Comparison of ENCODE assay signal across 23 cellular contexts in genomic region chr7:151676759-151677158, GRCh38.
DNase-seq lines count a peak whose midpoint lies in the region; ATAC-seq and TF ChIP-seq lines count a peak whose summit lies in the region.
"Had no signal": no experiment of that assay in that cellular context is flagged by ENCODE, and none has a peak within 500 bp of the region (broad histone marks: within the 10 kb centered on the region; RNA-seq: fewer than 3 reads in every experiment).

No MANE protein-coding gene starts in this region.

- no peaks in the 10 kb centered on the region for H3K9me3 ChIP-seq in left ventricle myocardium inferior (replicated peaks)
- H3K9me3 ChIP-seq: mucosa of descending colon, thoracic aorta had no signal

- H3K27ac Mint-ChIP-seq in nephron progenitor cell: peak overlapping the region; percentile 16
- H3K27ac Mint-ChIP-seq: activated CD8-positive, alpha-beta T cell treated with anti-CD3 and anti-CD28 coated beads, Interleukin-2, amount 10 ng/mL, durations not matched to agents 7 days and 5 days; activated naive CD4-positive, alpha-beta T cell treated with anti-CD3 and anti-CD28 coated beads, Interleukin-2, amount 50 U/mL, for 72 hours; natural killer cell had no signal

- no peak for ATAC-seq in HG02884 (IDR thresholded peaks at IDR 0.05; ENCODE audit: unreplicated experiment)
- no peak for ATAC-seq in GM21528 (IDR thresholded peaks at IDR 0.05; ENCODE audit: low FRiP score, unreplicated experiment)
- no peak for ATAC-seq in HG02642 (IDR thresholded peaks at IDR 0.05; ENCODE audit: poor library complexity, unreplicated experiment)
- ATAC-seq: activated CD8-positive, alpha-beta T cell treated with anti-CD3 and anti-CD28 coated beads, Interleukin-2, amount 10 ng/mL, durations not matched to agents 7 days and 5 days; activated naive CD4-positive, alpha-beta T cell treated with anti-CD3 and anti-CD28 coated beads, Interleukin-2, amount 50 U/mL, for 72 hours; HepG2; mucosa of descending colon; natural killer cell; Panc1 had no signal

- no peaks in the 10 kb centered on the region for H3K27me3 ChIP-seq in left ventricle myocardium inferior (ENCODE audit: low read depth)

- H3K4me1 ChIP-seq in left ventricle myocardium inferior: peaks cover 63% of the 10 kb centered on the region

- H3K36me3 ChIP-seq in left ventricle myocardium inferior: peaks cover 15% of the 10 kb centered on the region
- H3K36me3 ChIP-seq: thoracic aorta had no signal

- no peak for TF ChIP-seq CTCF in epithelial cell of esophagus (IDR thresholded peaks at IDR 0.05; ENCODE audit: insufficient read depth, low read depth, low read length, missing control alignments)
- TF ChIP-seq CTCF in left ventricle myocardium inferior (IDR thresholded peaks at IDR 0.05; ENCODE audit: borderline replicate concordance): no peak
- TF ChIP-seq CTCF in nephron progenitor cell (IDR thresholded peaks at IDR 0.05): no peak

- no peak overlapping the region for H3K4me3 Mint-ChIP-seq in nephron progenitor cell
- H3K4me3 Mint-ChIP-seq: activated CD8-positive, alpha-beta T cell treated with anti-CD3 and anti-CD28 coated beads, Interleukin-2, amount 10 ng/mL, durations not matched to agents 7 days and 5 days; natural killer cell had no signal

- peaks cover 54% of the 10 kb centered on the region for H3K4me1 Mint-ChIP-seq in nephron progenitor cell

- DNase-seq in epithelial cell of esophagus (ENCODE audit: low read depth): peak; percentile 56
- no peak for DNase-seq in left ventricle myocardium inferior
- no peak for DNase-seq in nephron progenitor cell
- DNase-seq in activated CD4-positive, alpha-beta T cell treated with anti-CD3 and anti-CD28 coated beads, Interleukin-2, amount 50 U/mL, for 4 hours: no peak
- DNase-seq: activated CD8-positive, alpha-beta T cell treated with anti-CD3 and anti-CD28 coated beads, Interleukin-2, amount 10 ng/mL, durations not matched to agents 7 days and 5 days; amygdala; HCEC 1CT; Kasumi-1; mucosa of descending colon; MV-4-11; natural killer cell; NCI-H1436 treated with DMSO at 0.1 percent for 48 hours; NCI-H345; SHP77 treated with DMSO at 0.1 percent for 48 hours; stimulated activated naive CD4-positive, alpha-beta T cell treated with Interleukin-2 at 50 U/mL for 16 hours had no signal

- peaks cover 3% of the 10 kb centered on the region for H3K27me3 Mint-ChIP-seq in nephron progenitor cell (ENCODE audit: low read depth, poor library complexity)

- intact Hi-C loops in left ventricle myocardium inferior (cut with micrococcal nuclease): no loop called here

- no peak overlapping the region for H3K4me3 ChIP-seq in epithelial cell of esophagus (ENCODE audit: low read length)
- no peak overlapping the region for H3K4me3 ChIP-seq in left ventricle myocardium inferior
- H3K4me3 ChIP-seq: mucosa of descending colon, smooth muscle cell, thoracic aorta had no signal

- no peaks in the 10 kb centered on the region for H3K36me3 Mint-ChIP-seq in nephron progenitor cell (ENCODE audit: low read depth)
- H3K36me3 Mint-ChIP-seq: activated naive CD4-positive, alpha-beta T cell treated with anti-CD3 and anti-CD28 coated beads, Interleukin-2, amount 50 U/mL, for 72 hours; natural killer cell had no signal

- no peaks in the 10 kb centered on the region for H3K9me3 Mint-ChIP-seq in nephron progenitor cell
- H3K9me3 Mint-ChIP-seq: activated naive CD4-positive, alpha-beta T cell treated with anti-CD3 and anti-CD28 coated beads, Interleukin-2, amount 50 U/mL, for 72 hours; natural killer cell had no signal

- H3K27ac ChIP-seq in left ventricle myocardium inferior (replicated peaks): peak overlapping the region; percentile 64
- H3K27ac ChIP-seq: thoracic aorta had no signal
